In the genomic region with DNA sequence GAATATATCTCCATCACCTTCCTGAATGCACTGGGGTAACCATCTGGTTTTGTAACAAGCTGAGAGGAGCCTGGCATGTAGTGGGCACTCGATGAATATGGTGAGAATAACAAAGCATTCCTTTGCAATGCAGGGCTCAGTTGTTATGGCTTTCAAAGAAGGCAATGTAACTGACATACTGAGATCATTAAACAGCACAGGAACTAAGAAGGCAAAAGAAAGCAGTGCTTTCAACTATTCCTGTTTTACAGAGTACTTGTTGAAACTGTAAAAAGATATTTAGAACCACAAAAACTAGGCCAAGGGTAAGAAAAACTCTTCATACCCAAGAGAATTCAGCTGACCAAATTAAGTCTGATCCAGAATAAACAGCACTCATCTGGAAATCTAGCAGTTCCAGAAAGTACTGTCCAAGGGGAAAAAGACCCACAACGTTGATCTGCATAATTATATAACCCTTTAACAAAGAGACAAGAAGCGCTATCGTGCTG, we compare ENCODE assay signal across 20 cellular contexts.
DNase-seq lines count a peak whose midpoint lies in the region; ATAC-seq, FAIRE-seq and TF ChIP-seq lines count a peak whose summit lies in the region.
"Had no signal": no experiment of that assay in that cellular context is flagged by ENCODE, and none has a peak within 500 bp of the region (broad histone marks: within the 10 kb centered on the region; RNA-seq: fewer than 3 reads in every experiment).

No MANE protein-coding gene starts in this region.

- no peak overlapping the region for H2AK9ac ChIP-seq in IMR-90 (replicated peaks; ENCODE audit: low read depth, low read length, poor library complexity)

- H3K27me3 ChIP-seq in IMR-90 (ENCODE audit: control insufficient read depth, insufficient read depth, low read length) = no peaks in the 10 kb centered on the region
- no peaks in the 10 kb centered on the region for H3K27me3 ChIP-seq in endodermal cell (ENCODE audit: control insufficient read depth, insufficient read depth, low read length, poor library complexity, severe bottlenecking)
- H3K27me3 ChIP-seq in layer of hippocampus (ENCODE audit: control insufficient read depth, insufficient read depth, low read length) = no peaks in the 10 kb centered on the region
- no peaks in the 10 kb centered on the region for H3K27me3 ChIP-seq in thyroid gland
- no peaks in the 10 kb centered on the region for H3K27me3 ChIP-seq in HepG2 (ENCODE audit: control insufficient read depth in 1 of 2, insufficient read depth in 2 of 2, low read length in 2 of 2)

- POLR2A ChIA-PET in IMR-90 (lab: Charles Lee; ENCODE audit: unreplicated experiment) = no interaction called here
- POLR2A ChIA-PET in HepG2 (lab: Yijun Ruan, JAX) = no interaction called here

- H3K14ac ChIP-seq in IMR-90 (replicated peaks; ENCODE audit: low read depth, low read length) = no peak overlapping the region

- no peak overlapping the region for H3K4me3 Mint-ChIP-seq in endodermal cell
- H3K4me3 Mint-ChIP-seq: activated CD8-positive, alpha-beta T cell treated with anti-CD3 and anti-CD28 coated beads, Interleukin-2, amount 10 ng/mL, durations not matched to agents 7 days and 5 days; mesothelial cell of epicardium had no signal

- dilution Hi-C loops in IMR-90 (cut with HindIII; ENCODE audit: low sequenced_read_pairs, unreplicated experiment) = no loop called here

- H3K36me3 ChIP-seq in IMR-90 (ENCODE audit: control insufficient read depth, insufficient read depth, low read length) (no peaks in the 10 kb centered on the region), endodermal cell (ENCODE audit: control insufficient read depth, insufficient read depth, low read length) (no peaks in the 10 kb centered on the region), thyroid gland (no peaks in the 10 kb centered on the region), HepG2 (replicated peaks in 1 of 2; ENCODE audit: control insufficient read depth in 1 of 2, insufficient read depth in 2 of 2, low read length in 2 of 2) (0 out of 5 replicates have a peak, but pooled peaks cover 0 to 1% of the 10 kb centered on the region in 2 experiments)

- no TSS peak for BruUV-seq in IMR-90 (replicated peaks; lab: Mats Ljungman, UMichigan)
- no TSS peak for BruUV-seq in HepG2 (replicated peaks; lab: Mats Ljungman, UMichigan)

- peak; percentile 24 for ATAC-seq in IMR-90 (ENCODE audit: low read depth)
- ATAC-seq in HepG2 = no peak
- ATAC-seq: activated CD8-positive, alpha-beta T cell treated with anti-CD3 and anti-CD28 coated beads, Interleukin-2, amount 10 ng/mL, durations not matched to agents 7 days and 5 days had no signal

- H3K9me3 Mint-ChIP-seq in endodermal cell = no peaks in the 10 kb centered on the region

- H2AFZ ChIP-seq in IMR-90 (replicated peaks; ENCODE audit: low read length, poor library complexity) (no peak overlapping the region), HepG2 (ENCODE audit: low read length) (no peak overlapping the region)

- H3K27ac Mint-ChIP-seq in endodermal cell = no peak overlapping the region
- H3K27ac Mint-ChIP-seq: activated CD8-positive, alpha-beta T cell treated with anti-CD3 and anti-CD28 coated beads, Interleukin-2, amount 10 ng/mL, durations not matched to agents 7 days and 5 days; mesothelial cell of epicardium; progenitor cell of endocrine pancreas had no signal

- H3K23ac ChIP-seq in IMR-90 (ENCODE audit: low read depth, low read length) = no peak overlapping the region

- peaks cover 5% of the 10 kb centered on the region for H3K36me3 Mint-ChIP-seq in endodermal cell (ENCODE audit: low read depth)

- no peak overlapping the region for H3K56ac ChIP-seq in IMR-90 (ENCODE audit: extremely low read depth, insufficient read depth, low read length)

- no peaks in the 10 kb centered on the region for H3K9me1 ChIP-seq in IMR-90 (ENCODE audit: insufficient read depth, low read length)

- no peak for FAIRE-seq in HepG2 (lab: Jason Lieb, UNC)
- FAIRE-seq: bronchial epithelial cell, GM12892, GM19239, H54 had no signal

- H3K79me1 ChIP-seq in IMR-90 (ENCODE audit: low read depth in 1 of 2, low read length in 2 of 2) = no peaks in the 10 kb centered on the region

- no peaks in the 10 kb centered on the region for H3K4me1 ChIP-seq in IMR-90 (ENCODE audit: control insufficient read depth, insufficient read depth, low read length)
- H3K4me1 ChIP-seq in endodermal cell (ENCODE audit: control insufficient read depth, insufficient read depth, low read length) = no peaks in the 10 kb centered on the region
- peaks cover 11 to 18% of the 10 kb centered on the region in 2 donors for H3K4me1 ChIP-seq in thyroid gland
- peaks cover 10% of the 10 kb centered on the region; the same call in 1 of the 2 replicates for H3K4me1 ChIP-seq in HepG2 (ENCODE audit: insufficient read depth, low read length)

- intact Hi-C loops in IMR-90 (cut with micrococcal nuclease) = no loop called here
- intact Hi-C loops in thyroid gland (cut with DNase I) = no loop called here
- intact Hi-C loops in HepG2 (cut with micrococcal nuclease; ENCODE audit: unreplicated experiment) = no loop called here

- no peak overlapping the region for H2BK15ac ChIP-seq in IMR-90 (ENCODE audit: low read depth, low read length)

- no peak overlapping the region for H2BK5ac ChIP-seq in IMR-90 (ENCODE audit: low read depth, low read length, poor library complexity, severe bottlenecking)

- H3K27me3 Mint-ChIP-seq in endodermal cell (ENCODE audit: insufficient read depth) = no peaks in the 10 kb centered on the region
- H3K27me3 Mint-ChIP-seq: progenitor cell of endocrine pancreas had no signal

- H2BK120ac ChIP-seq in IMR-90 (ENCODE audit: low read depth, low read length) = no peak overlapping the region

- H2BK20ac ChIP-seq in IMR-90 (ENCODE audit: low read depth, low read length) = no peak overlapping the region

- no peak overlapping the region for H3K18ac ChIP-seq in IMR-90 (ENCODE audit: low read depth, low read length)

- H4K8ac ChIP-seq in IMR-90 (ENCODE audit: low read depth in 2 of 2, low read length in 2 of 2) = no peak overlapping the region

- H4K20me1 ChIP-seq in IMR-90 (ENCODE audit: insufficient read depth, low read length) = no peaks in the 10 kb centered on the region
- H4K20me1 ChIP-seq in HepG2 (ENCODE audit: insufficient read depth, low read length) = no peaks in the 10 kb centered on the region

- H4K5ac ChIP-seq in IMR-90 (ENCODE audit: low read depth, low read length) = no peak overlapping the region

- no peaks in the 10 kb centered on the region for H3K79me2 ChIP-seq in HepG2 (ENCODE audit: insufficient read depth, low read length)

- WGBS in IMR-90 (ENCODE audit: extremely low coverage in 2 of 2, insufficient read length in 1 of 2), 2 experiments = no CpG with 5 or more reads among the region's 4 CpGs
- 78 to 84% methylated on average over 3 to 4 of the region's 4 CpGs for WGBS in endodermal cell (ENCODE audit: insufficient coverage in 1 of 2, insufficient read length in 1 of 2), 2 experiments
- WGBS in thyroid gland, 2 donors = 20 to 27% methylated on average over 4 of the region's 4 CpGs
- 91% methylated on average over 4 of the region's 4 CpGs for WGBS in HepG2 (ENCODE audit: low lambda C conversion rate)

- H3K9ac ChIP-seq in IMR-90 (ENCODE audit: low read depth, low read length) = no peak overlapping the region
- no peak overlapping the region for H3K9ac ChIP-seq in endodermal cell (ENCODE audit: extremely low read depth, low read length, poor library complexity, severe bottlenecking)
- H3K9ac ChIP-seq in HepG2 (ENCODE audit: insufficient read depth, low read depth, low read length) = no peak overlapping the region

- H4K91ac ChIP-seq in IMR-90 (ENCODE audit: insufficient read depth, low read depth, low read length) = no peak overlapping the region

- DNase-seq in IMR-90 = no peak
- DNase-seq in endodermal cell = no peak
- DNase-seq in thyroid gland = peak in 1 of 2 donors; percentile 24
- DNase-seq in HepG2 (ENCODE audit: low spot score) = no peak
- no peak for DNase-seq in NCI-H146 (lab: John Stamatoyannopoulos, UW)
- DNase-seq in HPDE6-E6E7 (ENCODE audit: extremely low spot score) = no peak
- DNase-seq in T1000 (lab: John Stamatoyannopoulos, UW) = no peak
- DNase-seq: activated CD8-positive, alpha-beta T cell treated with anti-CD3 and anti-CD28 coated beads, Interleukin-2, amount 10 ng/mL, durations not matched to agents 7 days and 5 days; activated effector memory CD4-positive, alpha-beta T cell treated with anti-CD3 and anti-CD28 coated beads, Interleukin-2, amount 50 U/mL, for 16 hours; Karpas-422; NCI-H187; NCI-H82; stimulated activated CD4-positive, alpha-beta T cell treated with anti-CD3 and anti-CD28 coated beads, Interleukin-2, amount 100 ng/mL, for 24 hours had no signal

- H2AK5ac ChIP-seq in IMR-90 (ENCODE audit: low read depth, low read length) = no peak overlapping the region

- TF ChIP-seq CTCF in IMR-90 (conservative IDR thresholded peaks at IDR 0.05; ENCODE audit: low read depth, low read length) (no peak), endodermal cell (conservative IDR thresholded peaks at IDR 0.05) (no peak), thyroid gland (IDR thresholded peaks at IDR 0.05) (no peak), HepG2 (CRISPR knock-in tag; IDR thresholded peaks at IDR 0.05) (no peak)

- no peak overlapping the region for H3K4ac ChIP-seq in IMR-90 (ENCODE audit: low read depth, low read length)

- in situ Hi-C loops in IMR-90 (cut with MboI; ENCODE audit: low sequenced_read_pairs) = no loop called here
- in situ Hi-C loops in HepG2 (cut with HindIII; ENCODE audit: extremely low pct_ligation_motif_present, low pct_unique_long_range_greater_than_20kb) = no loop called here

- CTCF ChIA-PET in IMR-90 (lab: Yijun Ruan, JAX) = interaction anchor here (0.6 kb wide), 1 partner anchor 278 kb away, joined by 4 read pairs; no protein-coding TSS in a partner anchor
- CTCF ChIA-PET in HepG2 (lab: Yijun Ruan, JAX; ENCODE audit: low intra/inter-chr PET ratio, low total read pairs) = no interaction called here

- TF ChIP-seq RAD21 in IMR-90 (IDR thresholded peaks at IDR 0.05; ENCODE audit: low read length) = no peak
- TF ChIP-seq RAD21 in HepG2 (CRISPR knock-in tag; IDR thresholded peaks at IDR 0.05) = no peak

- H3K27ac ChIP-seq in IMR-90 (ENCODE audit: insufficient read depth, low read length) (no peak overlapping the region), endodermal cell (ENCODE audit: low read depth, low read length) (peak overlapping the region; percentile 69), layer of hippocampus (ENCODE audit: low read depth, low read length) (peak overlapping the region; percentile 52), thyroid gland (peak overlapping the region; percentile 5 to 75 (median 71)), HepG2 (ENCODE audit: extremely low read length, insufficient read depth, low read length) (no peak overlapping the region)

- no peaks in the 10 kb centered on the region for H3K9me3 ChIP-seq in IMR-90 (ENCODE audit: control insufficient read depth, insufficient read depth, low read length)
- H3K9me3 ChIP-seq in endodermal cell (ENCODE audit: control insufficient read depth, low read length) = peaks cover 3% of the 10 kb centered on the region
- H3K9me3 ChIP-seq in thyroid gland = no peaks in the 10 kb centered on the region
- no peaks in the 10 kb centered on the region for H3K9me3 ChIP-seq in HepG2 (ENCODE audit: low read length)

- H3K4me3 ChIP-seq in IMR-90 (ENCODE audit: insufficient read depth, low read depth, low read length) = no peak overlapping the region
- no peak overlapping the region for H3K4me3 ChIP-seq in endodermal cell (ENCODE audit: low read length)
- H3K4me3 ChIP-seq in thyroid gland (replicated peaks in 1 of 3) = no peak overlapping the region
- H3K4me3 ChIP-seq in HepG2 (replicated peaks in 1 of 3; ENCODE audit: insufficient read depth in 1 of 3, low read depth in 2 of 3, low read length in 3 of 3) = no peak overlapping the region

- H3K4me2 ChIP-seq in IMR-90 (ENCODE audit: low read depth, low read length) (no peak overlapping the region), HepG2 (ENCODE audit: low read depth, low read length) (no peak overlapping the region)

- no peak for TF ChIP-seq POLR2A in IMR-90 (IDR thresholded peaks at IDR 0.05; ENCODE audit: low read depth, low read length)
- TF ChIP-seq POLR2A in thyroid gland (IDR thresholded peaks at IDR 0.05) = no peak
- no peak for TF ChIP-seq POLR2A in HepG2 (IDR thresholded peaks at IDR 0.05; ENCODE audit: insufficient read depth in 1 of 2, low read depth in 2 of 2, low read length in 2 of 2)

- H3K4me1 Mint-ChIP-seq in endodermal cell = no peaks in the 10 kb centered on the region
- H3K4me1 Mint-ChIP-seq: mesothelial cell of epicardium had no signal

- TF ChIP-seq EP300 in HepG2 (IDR thresholded peaks at IDR 0.05; ENCODE audit: low read depth in 2 of 2, low read length in 2 of 2) (no peak), HepG2 (CRISPR knock-in tag; IDR thresholded peaks at IDR 0.05; ENCODE audit: borderline replicate concordance) (no peak)

Comparison
In these comparisons a context has a peak if more than half of its experiments do, and no peak if none do; other contexts are left out.
1. H3K27ac ChIP-seq: peak in endodermal cell (single experiment), layer of hippocampus (single experiment) and thyroid gland (3 of 3); none in IMR-90 (single experiment) and HepG2 (single experiment).